In genomic region chr3:54345976-54346375, GRCh38 we compare ENCODE assay signal across 21 cellular contexts.
A peak's percentile ranks its signal among the peaks of the same experiment; 100 is the strongest.
DNase-seq lines count a peak whose midpoint lies in the region; ATAC-seq and TF ChIP-seq lines count a peak whose summit lies in the region.
"Had no signal": no experiment of that assay in that cellular context is flagged by ENCODE, and none has a peak within 500 bp of the region (broad histone marks: within the 10 kb centered on the region; RNA-seq: fewer than 3 reads in every experiment).

No MANE protein-coding gene starts in this region.

- H3K27me3 ChIP-seq in A673 (replicated peaks; ENCODE audit: insufficient read depth, low read depth, low read length, poor library complexity) = no peaks in the 10 kb centered on the region
- H3K27me3 ChIP-seq: BE2C had no signal

- no peaks in the 10 kb centered on the region for H3K9me3 Mint-ChIP-seq in WTC11
- no peaks in the 10 kb centered on the region for H3K9me3 Mint-ChIP-seq in nephron
- H3K9me3 Mint-ChIP-seq in activated naive CD4-positive, alpha-beta T cell treated with anti-CD3 and anti-CD28 coated beads, Interleukin-2, amount 50 U/mL, for 72 hours = no peaks in the 10 kb centered on the region

- no peaks in the 10 kb centered on the region for H3K9me3 ChIP-seq in A673 (ENCODE audit: low read depth, low read length, poor library complexity, severe bottlenecking)
- H3K9me3 ChIP-seq: BE2C, HAP-1 had no signal

- DNase-seq in A172 (ENCODE audit: low spot score) (peak; percentile 25), WTC11 (ENCODE audit: low spot score) (no peak), iPS DF 19.7 (ENCODE audit: low read depth, low spot score) (peak; percentile 20), NCI-H748 treated with DMSO at 0.1 percent for 48 hours (lab: John Stamatoyannopoulos, UW) (no peak), A673 (ENCODE audit: low spot score) (no peak)
- DNase-seq in activated naive CD4-positive, alpha-beta T cell treated with anti-CD3 and anti-CD28 coated beads, Interleukin-2, amount 50 U/mL, for 72 hours (ENCODE audit: low spot score in 2 of 2) = no peak
- DNase-seq: 8988T; ACHN; BE2C; C1 segment of cervical spinal cord; CD4-positive, CD25-positive, alpha-beta regulatory T cell; CD8-positive, alpha-beta memory T cell; COR-L47; DMS153; DMS79; GF-D8; IMR-90 had no signal

- intact Hi-C loops in A673 (cut with micrococcal nuclease; ENCODE audit: unreplicated experiment) = no loop called here

- H3K27me3 Mint-ChIP-seq in WTC11 (ENCODE audit: low read depth) (no peaks in the 10 kb centered on the region), nephron (ENCODE audit: low read depth) (peaks cover 12% of the 10 kb centered on the region)
- H3K27me3 Mint-ChIP-seq: CD8-positive, alpha-beta memory T cell had no signal

- H3K27ac ChIP-seq in A673 (ENCODE audit: low read depth, low read length, poor library complexity, severe bottlenecking) = no peak overlapping the region
- H3K27ac ChIP-seq: HL-60 had no signal

- H3K4me3 ChIP-seq in A673 (ENCODE audit: low read depth, low read length, poor library complexity, severe bottlenecking) = no peak overlapping the region
- H3K4me3 ChIP-seq: HAP-1, K562 had no signal

- H3K27ac Mint-ChIP-seq in WTC11 (no peak overlapping the region), nephron (peak overlapping the region in 2 of 3 experiments; percentile 7 to 25)
- no peak overlapping the region for H3K27ac Mint-ChIP-seq in activated naive CD4-positive, alpha-beta T cell treated with anti-CD3 and anti-CD28 coated beads, Interleukin-2, amount 50 U/mL, for 72 hours
- H3K27ac Mint-ChIP-seq: CD4-positive, CD25-positive, alpha-beta regulatory T cell; CD8-positive, alpha-beta memory T cell had no signal

- POLR2A ChIA-PET in WTC11 (lab: Charles Lee) (no interaction called here), A673 (lab: Charles Lee; ENCODE audit: low non-redundant PET) (no interaction called here)

- H3K4me1 Mint-ChIP-seq in WTC11 (peaks cover 61% of the 10 kb centered on the region), nephron (peaks cover 45% of the 10 kb centered on the region)
- H3K4me1 Mint-ChIP-seq: CD4-positive, CD25-positive, alpha-beta regulatory T cell; CD8-positive, alpha-beta memory T cell had no signal

- CTCF ChIA-PET in WTC11 (lab: Charles Lee) (interaction anchor here (0.9 to 1.7 kb wide), 2 partner anchors 15 to 28 kb away, joined by 3 to 4 read pairs; no protein-coding TSS in a partner anchor), A673 (lab: Charles Lee) (no interaction called here)

- no TSS peak for BruUV-seq in A673 (replicated peaks; lab: Mats Ljungman, UMichigan)

- H3K36me3 Mint-ChIP-seq in WTC11 = no peaks in the 10 kb centered on the region
- H3K36me3 Mint-ChIP-seq in nephron (ENCODE audit: low read depth) = no peaks in the 10 kb centered on the region
- H3K36me3 Mint-ChIP-seq in activated naive CD4-positive, alpha-beta T cell treated with anti-CD3 and anti-CD28 coated beads, Interleukin-2, amount 50 U/mL, for 72 hours = no peaks in the 10 kb centered on the region
- H3K36me3 Mint-ChIP-seq: CD4-positive, CD25-positive, alpha-beta regulatory T cell had no signal

- ATAC-seq in WTC11 = peak; percentile 43
- no peak for ATAC-seq in activated naive CD4-positive, alpha-beta T cell treated with anti-CD3 and anti-CD28 coated beads, Interleukin-2, amount 50 U/mL, for 72 hours
- ATAC-seq: K562 had no signal

- no peaks in the 10 kb centered on the region for H3K36me3 ChIP-seq in A673 (ENCODE audit: insufficient read depth, low read length, poor library complexity, severe bottlenecking)
- H3K36me3 ChIP-seq: BE2C, HAP-1 had no signal

- TF ChIP-seq CTCF in WTC11 (IDR thresholded peaks at IDR 0.05) (no peak), nephron (IDR thresholded peaks at IDR 0.05; ENCODE audit: unreplicated experiment in 3 of 3) (no peak), A673 (conservative IDR thresholded peaks at IDR 0.05; ENCODE audit: low read depth, low read length) (no peak)

- H3K4me3 Mint-ChIP-seq in WTC11 (no peak overlapping the region), nephron (no peak overlapping the region)
- H3K4me3 Mint-ChIP-seq: CD4-positive, CD25-positive, alpha-beta regulatory T cell; CD8-positive, alpha-beta memory T cell had no signal

- H3K4me1 ChIP-seq in A673 (ENCODE audit: insufficient read depth, low read length, poor library complexity, severe bottlenecking) = no peaks in the 10 kb centered on the region
- H3K4me1 ChIP-seq: BE2C had no signal

TF ChIP-seq in WTC11, 78 proteins besides CTCF, POLR2A, EP300 and RAD21:
- TF ChIP-seq NR2C2 (CRISPR knock-in tag; IDR thresholded peaks at IDR 0.05) (no peak), SP1 (CRISPR knock-in tag; conservative IDR thresholded peaks at IDR 0.05) (no peak), ATF2 (CRISPR knock-in tag; IDR thresholded peaks at IDR 0.05; ENCODE audit: borderline replicate concordance, low read depth) (no peak), AFF4 (CRISPR knock-in tag; IDR thresholded peaks at IDR 0.05; ENCODE audit: borderline replicate concordance) (no peak), PRDM15 (CRISPR knock-in tag; IDR thresholded peaks at IDR 0.05) (peak; percentile 95)
TF ChIP-seq in WTC11: peak in this region for 1.

Comparison
In these comparisons a context has a peak if more than half of its experiments do, and no peak if none do; other contexts are left out.
1. DNase-seq: peak in A172 (single experiment) and iPS DF 19.7 (single experiment); none in WTC11 (single experiment), NCI-H748 treated with DMSO at 0.1 percent for 48 hours (single experiment), activated naive CD4-positive, alpha-beta T cell treated with anti-CD3 and anti-CD28 coated beads, Interleukin-2, amount 50 U/mL, for 72 hours (0 of 2) and A673 (single experiment).
2. H3K27ac Mint-ChIP-seq: peak in nephron (2 of 3); none in WTC11 (single experiment) and activated naive CD4-positive, alpha-beta T cell treated with anti-CD3 and anti-CD28 coated beads, Interleukin-2, amount 50 U/mL, for 72 hours (0 of 2).